In the genomic region with DNA sequence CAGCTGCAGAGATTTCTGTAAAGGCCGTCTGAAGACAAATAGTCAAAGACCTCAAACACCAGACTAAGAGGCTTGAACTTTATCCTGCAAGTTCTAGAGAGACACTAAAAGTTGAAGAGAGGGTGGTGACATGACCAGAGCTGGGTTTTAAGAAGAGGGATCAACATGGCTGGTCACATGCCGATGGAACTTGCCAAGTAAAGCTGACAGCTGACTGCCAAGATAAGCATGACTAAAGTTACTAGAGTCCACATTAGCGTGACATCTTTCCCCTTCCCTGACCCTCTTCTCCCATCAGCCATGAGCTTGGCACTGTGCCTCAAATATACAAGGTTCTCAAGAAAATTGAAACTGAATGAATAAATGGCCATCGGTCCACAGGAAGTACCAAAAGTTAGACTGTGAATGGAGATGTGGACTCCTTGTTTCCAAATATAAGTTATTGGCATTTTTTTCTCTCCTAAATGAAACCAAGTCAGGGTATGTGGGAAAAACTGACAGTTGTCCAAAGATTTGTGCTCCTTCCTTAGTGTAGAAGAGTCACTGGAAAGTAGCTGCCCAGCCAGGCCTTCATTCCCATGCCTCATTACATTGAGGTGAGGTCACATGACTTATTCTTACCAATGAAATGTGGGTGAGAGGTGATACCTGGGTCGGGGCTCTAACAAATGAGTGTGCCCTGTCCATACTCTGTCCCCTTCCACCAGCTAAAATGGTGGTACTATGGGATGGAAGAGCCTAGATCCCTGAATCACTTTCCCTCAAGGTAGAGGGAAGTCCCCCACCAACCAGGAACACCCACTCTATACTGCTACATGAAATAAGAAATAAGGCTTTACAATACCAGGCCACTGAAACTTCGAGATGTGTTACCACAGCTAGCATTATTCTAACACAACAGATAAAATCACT, we compare ENCODE assay signal across 8 cellular contexts. TPM values are rescaled to one million over a fixed set of nuclear protein-coding genes. Genes with fewer than 3 reads are reported as not detected.
DNase-seq lines count a peak whose midpoint lies in the region; ATAC-seq lines count a peak whose summit lies in the region.
"Had no signal": no experiment of that assay in that cellular context is flagged by ENCODE, and none has a peak within 500 bp of the region (broad histone marks: within the 10 kb centered on the region; RNA-seq: fewer than 3 reads in every experiment).

No MANE protein-coding gene starts in this region.

- H3K9ac ChIP-seq in subcutaneous abdominal adipose tissue (ENCODE audit: low read length in 5 of 5), result no peak overlapping the region

- no peaks in the 10 kb centered on the region for H3K27me3 ChIP-seq in subcutaneous abdominal adipose tissue (ENCODE audit: control insufficient read depth in 5 of 5, insufficient read depth in 4 of 5, low read length in 5 of 5)

- peaks cover 0 to 6% (median 0%) of the 10 kb centered on the region in 5 donors for H3K36me3 ChIP-seq in subcutaneous abdominal adipose tissue (ENCODE audit: control insufficient read depth in 5 of 5, insufficient read depth in 5 of 5, low read length in 5 of 5)

- H3K27ac ChIP-seq in caudate nucleus (ENCODE audit: low read depth, low read length), result peak overlapping the region; percentile 24
- peak overlapping the region; percentile 32 for H3K27ac ChIP-seq in subcutaneous abdominal adipose tissue (ENCODE audit: low read depth, low read length)

- H3K4me3 ChIP-seq in subcutaneous abdominal adipose tissue (ENCODE audit: low read depth in 1 of 5, low read length in 5 of 5), result no peak overlapping the region

- H3K9me3 ChIP-seq in subcutaneous abdominal adipose tissue (ENCODE audit: control insufficient read depth in 5 of 5, low read length in 5 of 5), result no peaks in the 10 kb centered on the region

- ATAC-seq in HG03025 (IDR thresholded peaks at IDR 0.05; ENCODE audit: low FRiP score, unreplicated experiment) (no peak), GM21390 (IDR thresholded peaks at IDR 0.05; ENCODE audit: unreplicated experiment) (no peak)

- H3K4me1 ChIP-seq in subcutaneous abdominal adipose tissue (ENCODE audit: control insufficient read depth in 5 of 5, insufficient read depth in 5 of 5, low read length in 5 of 5), result peaks cover 9 to 62% (median 59%) of the 10 kb centered on the region in 5 donors

- peak; percentile 80 for DNase-seq in RPMI7951 (ENCODE audit: low read depth)
- DNase-seq in caudate nucleus (lab: John Stamatoyannopoulos, UW), result no peak
- DNase-seq in kidney tubule cell (ENCODE audit: low spot score), result peak; percentile 64
- no peak for DNase-seq in NCI-H1694 treated with DMSO at 0.1 percent for 48 hours (lab: John Stamatoyannopoulos, UW)
- DNase-seq: NCI-H1048 had no signal

RNA-seq across cellular contexts. Expression of gene XPNPEP1, which starts 24.4 kb away (rescaled TPM):
- total RNA-seq in RPMI7951 (2014; rRNA removed; shearing (Covaris generic)), result 70.7 and 89.2 TPM in 2 replicates

Comparison
In these comparisons a context has a peak if more than half of its experiments do, and no peak if none do; other contexts are left out.
1. DNase-seq: peak in RPMI7951 (single experiment) and kidney tubule cell (single experiment); none in caudate nucleus (0 of 61) and NCI-H1694 treated with DMSO at 0.1 percent for 48 hours (single experiment).